18 cellular contexts compared by ENCODE assay signal in genomic region chr1:208569181-208569580, GRCh38.
"Had no signal": no experiment of that assay in that cellular context is flagged by ENCODE, and none has a peak within 500 bp of the region (broad histone marks: within the 10 kb centered on the region; RNA-seq: fewer than 3 reads in every experiment).

No MANE protein-coding gene starts in this region.

- H3K9me3 ChIP-seq: colonic mucosa, gastrocnemius medialis, heart right ventricle, lower lobe of right lung, prostate gland, right lobe of liver, upper lobe of right lung, vagina had no signal

- H3K9ac ChIP-seq: parathyroid adenoma had no signal

- H3K79me2 ChIP-seq: parathyroid adenoma had no signal

- H3K4me1 ChIP-seq: colonic mucosa, gastrocnemius medialis, heart right ventricle, left ventricle myocardium inferior, lower lobe of right lung, parathyroid adenoma, prostate gland, right lobe of liver, tibial artery, upper lobe of right lung, vagina had no signal

- H3K4me3 ChIP-seq: colonic mucosa, gastrocnemius medialis, heart right ventricle, left ventricle myocardium inferior, lower lobe of right lung, prostate gland, right lobe of liver, tibial artery, upper lobe of right lung, vagina had no signal

- H3K27ac ChIP-seq: colonic mucosa, gastrocnemius medialis, heart right ventricle, left ventricle myocardium inferior, lower lobe of right lung, parathyroid adenoma, prostate gland, right lobe of liver, tibial artery, upper lobe of right lung, vagina had no signal

- H2AFZ ChIP-seq: parathyroid adenoma had no signal

- H3K27me3 ChIP-seq: colonic mucosa, gastrocnemius medialis, right lobe of liver, tibial artery, upper lobe of right lung, vagina had no signal

- H3K36me3 ChIP-seq: colonic mucosa, gastrocnemius medialis, heart right ventricle, left ventricle myocardium inferior, lower lobe of right lung, prostate gland, right lobe of liver, tibial artery, upper lobe of right lung, vagina had no signal

- DNase-seq: colonic mucosa; dermis blood vessel endothelial cell; gastrocnemius medialis; heart right ventricle; islet precursor cell; left cardiac atrium; left ventricle myocardium inferior; lower lobe of right lung; mesendoderm; naive B cell; retina; right lobe of liver; stimulated activated CD4-positive, alpha-beta T cell treated with anti-CD3 and anti-CD28 coated beads, Interleukin-4, amount 100 ng/mL, for 24 hours; tibial artery; upper lobe of right lung had no signal
